16 cellular contexts compared by ENCODE assay signal in the genomic region with DNA sequence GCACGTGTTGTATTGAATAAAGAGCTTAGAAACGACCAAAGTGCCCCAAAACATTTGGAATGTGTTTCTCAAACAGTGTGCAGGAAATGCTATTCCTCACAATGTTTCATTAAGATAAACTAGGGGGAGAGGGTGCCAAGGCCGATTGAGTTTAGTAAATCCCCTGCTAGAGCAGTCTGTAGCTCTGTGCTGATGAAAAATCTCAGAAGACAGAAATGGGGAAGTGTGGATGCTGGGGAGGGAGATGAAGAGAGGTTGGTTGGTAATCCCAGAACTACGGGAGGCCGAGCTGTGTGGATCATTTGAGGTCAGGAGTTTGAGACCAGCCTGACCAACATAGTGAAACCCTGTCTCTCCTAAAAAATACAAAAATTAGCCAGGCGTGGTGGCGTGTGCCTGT.
DNase-seq lines count a peak whose midpoint lies in the region; ATAC-seq and TF ChIP-seq lines count a peak whose summit lies in the region.
"Had no signal": no experiment of that assay in that cellular context is flagged by ENCODE, and none has a peak within 500 bp of the region (broad histone marks: within the 10 kb centered on the region; RNA-seq: fewer than 3 reads in every experiment).

No MANE protein-coding gene starts in this region.

- no peaks in the 10 kb centered on the region for H3K36me3 Mint-ChIP-seq in activated CD4-positive, alpha-beta T cell treated with anti-CD3 and anti-CD28 coated beads, Interleukin-2, amount 10 ng/mL, durations not matched to agents 7 days and 5 days (ENCODE audit: low read depth)
- no peaks in the 10 kb centered on the region for H3K36me3 Mint-ChIP-seq in activated naive CD8-positive, alpha-beta T cell treated with anti-CD3 and anti-CD28 coated beads for 36 hours
- H3K36me3 Mint-ChIP-seq in nephron progenitor cell (ENCODE audit: low read depth) = peaks cover 5% of the 10 kb centered on the region

- TF ChIP-seq CTCF in KMS-11 (conservative IDR thresholded peaks at IDR 0.05; ENCODE audit: low read depth, low read length) (no peak), nephron progenitor cell (IDR thresholded peaks at IDR 0.05) (no peak)

- no peak overlapping the region for H3K4me3 Mint-ChIP-seq in activated CD4-positive, alpha-beta T cell treated with anti-CD3 and anti-CD28 coated beads, Interleukin-2, amount 10 ng/mL, durations not matched to agents 7 days and 5 days
- no peak overlapping the region for H3K4me3 Mint-ChIP-seq in activated naive CD8-positive, alpha-beta T cell treated with anti-CD3 and anti-CD28 coated beads for 36 hours
- H3K4me3 Mint-ChIP-seq in nephron progenitor cell = no peak overlapping the region
- H3K4me3 Mint-ChIP-seq: GM23338 had no signal

- peak overlapping the region; percentile 47 for H3K27ac Mint-ChIP-seq in activated CD4-positive, alpha-beta T cell treated with anti-CD3 and anti-CD28 coated beads, Interleukin-2, amount 10 ng/mL, durations not matched to agents 7 days and 5 days
- peak overlapping the region; percentile 58 for H3K27ac Mint-ChIP-seq in activated naive CD8-positive, alpha-beta T cell treated with anti-CD3 and anti-CD28 coated beads for 36 hours
- peak overlapping the region; percentile 50 for H3K27ac Mint-ChIP-seq in nephron progenitor cell
- H3K27ac Mint-ChIP-seq: GM23338 had no signal

- peak overlapping the region; percentile 86; the same call in 1 of the 2 replicates for H3K4me2 ChIP-seq in KMS-11
- H3K4me2 ChIP-seq: GM23338 had no signal

- H3K9ac ChIP-seq in KMS-11 = no peak overlapping the region

- no peaks in the 10 kb centered on the region for H3K79me2 ChIP-seq in KMS-11 (ENCODE audit: insufficient read depth, low read depth)

- no peak overlapping the region for H3K4me3 ChIP-seq in KMS-11 (IDR thresholded peaks at IDR 0.05; ENCODE audit: insufficient read depth, low read depth, low read length)
- H3K4me3 ChIP-seq: GM23338, Peyer's patch had no signal

- CTCF ChIA-PET in activated CD4-positive, alpha-beta T cell treated with anti-CD3 and anti-CD28 coated beads, Interleukin-2, amount 10 ng/mL, durations not matched to agents 7 days and 5 days (lab: Charles Lee) = interaction anchor here (0.6 to 1.0 kb wide), 3 partner anchors 20 to 118 kb away, joined by 3 to 5 read pairs (median 3); no protein-coding TSS in a partner anchor

- DNase-seq in activated CD4-positive, alpha-beta T cell treated with anti-CD3 and anti-CD28 coated beads, Interleukin-2, amount 10 ng/mL, durations not matched to agents 7 days and 5 days = no peak
- no peak for DNase-seq in activated CD4-positive, alpha-beta T cell treated with anti-CD3 and anti-CD28 coated beads for 48 hours
- no peak for DNase-seq in activated naive CD8-positive, alpha-beta T cell treated with anti-CD3 and anti-CD28 coated beads for 36 hours
- no peak for DNase-seq in nephron progenitor cell
- no peak for DNase-seq in NCI-H748 treated with DMSO at 0.1 percent for 48 hours (lab: John Stamatoyannopoulos, UW)
- DNase-seq in putamen (ENCODE audit: low spot score) = no peak
- DNase-seq: C1 segment of cervical spinal cord, DMS79 treated with DMSO at 0.1 percent for 48 hours, NCI-H1092, NCI-H2107, NCI-H345, Peyer's patch, Right ventricle myocardium superior had no signal

- no peak for ATAC-seq in GM21390 (IDR thresholded peaks at IDR 0.05; ENCODE audit: unreplicated experiment)
- ATAC-seq: GM23338 had no signal

- H3K4me1 ChIP-seq in KMS-11 (ENCODE audit: low read depth, poor library complexity, severe bottlenecking) = peaks cover 96% of the 10 kb centered on the region

- no peaks in the 10 kb centered on the region for H4K20me1 ChIP-seq in KMS-11 (ENCODE audit: insufficient read depth)

- H2AFZ ChIP-seq in KMS-11 (ENCODE audit: low read depth) = no peak overlapping the region
- H2AFZ ChIP-seq: GM23338 had no signal

- no peaks in the 10 kb centered on the region for H3K27me3 ChIP-seq in KMS-11 (ENCODE audit: insufficient read depth, low read depth)
- H3K27me3 ChIP-seq: Peyer's patch had no signal

- no peaks in the 10 kb centered on the region for H3K36me3 ChIP-seq in KMS-11 (ENCODE audit: insufficient read depth)
- H3K36me3 ChIP-seq: Peyer's patch had no signal

- H3K27me3 Mint-ChIP-seq in activated CD4-positive, alpha-beta T cell treated with anti-CD3 and anti-CD28 coated beads, Interleukin-2, amount 10 ng/mL, durations not matched to agents 7 days and 5 days = no peaks in the 10 kb centered on the region
- peaks cover 4% of the 10 kb centered on the region for H3K27me3 Mint-ChIP-seq in activated naive CD8-positive, alpha-beta T cell treated with anti-CD3 and anti-CD28 coated beads for 36 hours
- H3K27me3 Mint-ChIP-seq in nephron progenitor cell (ENCODE audit: low read depth, poor library complexity) = peaks cover 11% of the 10 kb centered on the region

- peaks cover 75% of the 10 kb centered on the region for H3K4me1 Mint-ChIP-seq in activated CD4-positive, alpha-beta T cell treated with anti-CD3 and anti-CD28 coated beads, Interleukin-2, amount 10 ng/mL, durations not matched to agents 7 days and 5 days
- peaks cover 41% of the 10 kb centered on the region for H3K4me1 Mint-ChIP-seq in activated naive CD8-positive, alpha-beta T cell treated with anti-CD3 and anti-CD28 coated beads for 36 hours
- H3K4me1 Mint-ChIP-seq in nephron progenitor cell = peaks cover 47% of the 10 kb centered on the region

- POLR2A ChIA-PET in activated CD4-positive, alpha-beta T cell treated with anti-CD3 and anti-CD28 coated beads, Interleukin-2, amount 10 ng/mL, durations not matched to agents 7 days and 5 days (lab: Charles Lee) = interaction anchor here (0.5 kb wide), 1 partner anchor 117 kb away, joined by 3 read pairs; no protein-coding TSS in a partner anchor

- no peaks in the 10 kb centered on the region for H3K9me3 Mint-ChIP-seq in activated CD4-positive, alpha-beta T cell treated with anti-CD3 and anti-CD28 coated beads, Interleukin-2, amount 10 ng/mL, durations not matched to agents 7 days and 5 days
- H3K9me3 Mint-ChIP-seq in activated naive CD8-positive, alpha-beta T cell treated with anti-CD3 and anti-CD28 coated beads for 36 hours = no peaks in the 10 kb centered on the region
- peaks cover 6% of the 10 kb centered on the region for H3K9me3 Mint-ChIP-seq in nephron progenitor cell
- H3K9me3 Mint-ChIP-seq: GM23338 had no signal

- no peak overlapping the region for H3K27ac ChIP-seq in KMS-11
- H3K27ac ChIP-seq: Peyer's patch had no signal
